In the genomic region with DNA sequence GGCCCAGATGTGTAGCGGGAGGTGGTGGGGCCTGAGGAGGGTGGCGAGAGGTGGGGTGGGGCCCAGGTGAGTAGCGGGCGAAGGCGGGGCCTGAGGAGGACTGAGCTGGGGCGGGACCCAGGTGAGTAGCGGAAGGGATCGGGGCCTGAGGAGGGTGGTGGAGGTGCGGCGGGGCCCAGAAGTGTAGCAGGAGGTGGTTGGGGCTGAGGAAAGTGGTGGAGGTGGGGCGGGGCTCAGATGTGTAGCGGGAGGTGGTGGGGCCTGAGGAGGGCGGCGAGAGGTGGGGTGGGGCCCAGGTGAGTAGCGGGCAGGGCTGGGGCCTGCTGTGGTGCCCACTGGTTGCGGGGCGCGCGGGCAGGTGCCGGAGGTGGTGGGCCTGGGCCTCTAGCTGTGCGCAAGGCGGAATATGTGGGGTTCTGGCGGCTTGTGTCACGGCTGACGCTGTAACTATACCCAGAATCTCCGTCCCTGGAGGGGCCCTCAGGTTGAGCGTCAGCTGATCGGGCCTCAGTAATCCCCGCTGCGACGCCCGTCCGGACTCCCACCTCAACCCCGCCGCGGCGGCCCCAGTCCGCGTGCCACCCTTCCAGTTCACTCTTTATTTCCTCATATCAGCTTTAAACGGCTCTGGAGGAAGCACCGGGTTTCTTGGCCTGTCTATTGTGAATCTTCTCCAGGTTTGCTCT, we compare ENCODE assay signal across 8 cellular contexts. TPM values are rescaled to one million over a fixed set of nuclear protein-coding genes. Genes with fewer than 3 reads are reported as not detected.
DNase-seq lines count a peak whose midpoint lies in the region; ATAC-seq, FAIRE-seq and TF ChIP-seq lines count a peak whose summit lies in the region.

No MANE protein-coding gene starts in this region.

- H2AFZ ChIP-seq in DND-41 (ENCODE audit: low read depth, low read length), result peak overlapping the region; percentile 98
- peak overlapping the region; percentile 74 for H2AFZ ChIP-seq in MM.1S (ENCODE audit: low read length)
- H2AFZ ChIP-seq in keratinocyte (ENCODE audit: control insufficient read depth, low read length), result peak overlapping the region; percentile 64

- no peaks in the 10 kb centered on the region for H3K9me3 Mint-ChIP-seq in stimulated activated memory B cell treated with anti-CD40 and anti-IgM and Interleukin-4, amounts not matched to agents 10 μg/mL and 1 μg/mL and 100 μg/mL, for 72 hours

- H3K9me2 ChIP-seq in MM.1S (replicated peaks; ENCODE audit: insufficient read depth, low read length), result no peaks in the 10 kb centered on the region

- peak; percentile 15 for DNase-seq in DND-41
- DNase-seq in MM.1S, result peak; percentile 21
- no peak for DNase-seq in body of pancreas
- no peak for DNase-seq in keratinocyte (ENCODE audit: low read depth, low spot score)
- no peak for DNase-seq in NCI-H226

- peak overlapping the region; percentile 94 for H3K27ac Mint-ChIP-seq in stimulated activated memory B cell treated with anti-CD40 and anti-IgM and Interleukin-4, amounts not matched to agents 10 μg/mL and 1 μg/mL and 100 μg/mL, for 72 hours

- peaks cover 3% of the 10 kb centered on the region; the same call in 1 of the 2 replicates for H4K20me1 ChIP-seq in DND-41 (ENCODE audit: insufficient read depth, low read length)
- H4K20me1 ChIP-seq in MM.1S (ENCODE audit: insufficient read depth, low read length), result no peaks in the 10 kb centered on the region
- no peaks in the 10 kb centered on the region for H4K20me1 ChIP-seq in keratinocyte (ENCODE audit: control insufficient read depth, extremely low read depth, insufficient read depth, low read length)

- peak overlapping the region; percentile 94; the same call in 1 of the 2 replicates for H3K27ac ChIP-seq in DND-41 (ENCODE audit: low read length)
- H3K27ac ChIP-seq in MM.1S (ENCODE audit: low read length), result peak overlapping the region; percentile 35; the same call in 1 of the 2 replicates
- peak overlapping the region; percentile 89 to 94 (median 92) for H3K27ac ChIP-seq in body of pancreas
- H3K27ac ChIP-seq in keratinocyte (ENCODE audit: control insufficient read depth, insufficient read depth, low read length), result peak overlapping the region; percentile 93

- no peaks in the 10 kb centered on the region for H3K9me1 ChIP-seq in keratinocyte (ENCODE audit: control insufficient read depth, extremely low read depth, insufficient read depth, low read length)

- H3K4me1 Mint-ChIP-seq in stimulated activated memory B cell treated with anti-CD40 and anti-IgM and Interleukin-4, amounts not matched to agents 10 μg/mL and 1 μg/mL and 100 μg/mL, for 72 hours, result peaks cover 23% of the 10 kb centered on the region

- H3K9ac ChIP-seq in DND-41 (ENCODE audit: low read depth, low read length) (peak overlapping the region; percentile 81), MM.1S (ENCODE audit: low read length) (peak overlapping the region; percentile 63), keratinocyte (ENCODE audit: control insufficient read depth, extremely low read depth, insufficient read depth, low read length) (peak overlapping the region; percentile 91)

- H3K27me3 Mint-ChIP-seq in stimulated activated memory B cell treated with anti-CD40 and anti-IgM and Interleukin-4, amounts not matched to agents 10 μg/mL and 1 μg/mL and 100 μg/mL, for 72 hours, result no peaks in the 10 kb centered on the region

- peaks cover 23% of the 10 kb centered on the region for H3K36me3 ChIP-seq in DND-41 (ENCODE audit: insufficient read depth, low read length)
- no peaks in the 10 kb centered on the region for H3K36me3 ChIP-seq in MM.1S (replicated peaks; ENCODE audit: insufficient read depth, low read length)
- peaks cover 0 to 6% of the 10 kb centered on the region in 2 donors for H3K36me3 ChIP-seq in body of pancreas (replicated peaks in 1 of 2; ENCODE audit: insufficient read depth in 1 of 2, low read depth in 2 of 2)
- peaks cover 9 to 15% of the 10 kb centered on the region in 2 experiments for H3K36me3 ChIP-seq in keratinocyte (ENCODE audit: control insufficient read depth in 2 of 2, extremely low read depth in 1 of 2, insufficient read depth in 2 of 2, low read length in 2 of 2)

- ATAC-seq in DND-41 (ENCODE audit: insufficient read depth, low read depth) (no peak; the same call in 2 of the 3 replicates), GM21515 (IDR thresholded peaks at IDR 0.05; ENCODE audit: unreplicated experiment) (peak; percentile 18), body of pancreas (no peak), GM21360 (IDR thresholded peaks at IDR 0.05; ENCODE audit: unreplicated experiment) (no peak)
- ATAC-seq in stimulated activated memory B cell treated with anti-CD40 and anti-IgM and Interleukin-4, amounts not matched to agents 10 μg/mL and 1 μg/mL and 100 μg/mL, for 72 hours, result no peak

- TF ChIP-seq CTCF in DND-41 (IDR thresholded peaks at IDR 0.05; ENCODE audit: borderline replicate concordance, extremely low read depth, low read length, poor library complexity, severe bottlenecking) (no peak), MM.1S (IDR thresholded peaks at IDR 0.05; ENCODE audit: low read length) (no peak), body of pancreas (IDR thresholded peaks at IDR 0.05) (no peak), keratinocyte (optimal IDR thresholded peaks at IDR 0.05 in 1 of 3, IDR thresholded peaks at IDR 0.05 in 1 of 3, conservative IDR thresholded peaks at IDR 0.05 in 1 of 3; ENCODE audit: extremely low read depth in 1 of 3, insufficient read depth in 2 of 3, low read length in 3 of 3) (no peak)

- peaks cover 41% of the 10 kb centered on the region for H3K4me1 ChIP-seq in DND-41 (ENCODE audit: insufficient read depth, low read length)
- peaks cover 13% of the 10 kb centered on the region for H3K4me1 ChIP-seq in MM.1S (ENCODE audit: low read length)
- peaks cover 26% of the 10 kb centered on the region for H3K4me1 ChIP-seq in body of pancreas
- peaks cover 9% of the 10 kb centered on the region for H3K4me1 ChIP-seq in keratinocyte (ENCODE audit: control insufficient read depth, extremely low read depth, insufficient read depth, low read length)

- peaks cover 14% of the 10 kb centered on the region for H3F3A ChIP-seq in MM.1S (ENCODE audit: insufficient read depth, low read length)

- peak overlapping the region; percentile 97 for H3K4me3 Mint-ChIP-seq in stimulated activated memory B cell treated with anti-CD40 and anti-IgM and Interleukin-4, amounts not matched to agents 10 μg/mL and 1 μg/mL and 100 μg/mL, for 72 hours

- intact Hi-C loops in body of pancreas (cut with DNase I), result no loop called here

- no peak for FAIRE-seq in keratinocyte (lab: Jason Lieb, UNC)

- H3K9me3 ChIP-seq in DND-41 (ENCODE audit: insufficient read depth, low read length, severe bottlenecking) (no peaks in the 10 kb centered on the region), MM.1S (replicated peaks; ENCODE audit: insufficient read depth, low read length) (no peaks in the 10 kb centered on the region), body of pancreas (no peaks in the 10 kb centered on the region), keratinocyte (ENCODE audit: control insufficient read depth, low read depth, low read length) (no peaks in the 10 kb centered on the region)

- H3K4me2 ChIP-seq in DND-41 (ENCODE audit: insufficient read depth, low read length), result peak overlapping the region; percentile 78
- H3K4me2 ChIP-seq in MM.1S (ENCODE audit: low read depth, low read length), result peak overlapping the region; percentile 85
- peak overlapping the region; percentile 74 for H3K4me2 ChIP-seq in keratinocyte (ENCODE audit: control insufficient read depth, extremely low read depth, insufficient read depth, low read depth, low read length)

- H3K27me3 ChIP-seq in DND-41 (ENCODE audit: insufficient read depth, low read length, poor library complexity), result no peaks in the 10 kb centered on the region
- H3K27me3 ChIP-seq in MM.1S (replicated peaks; ENCODE audit: insufficient read depth, low read length), result no peaks in the 10 kb centered on the region
- no peaks in the 10 kb centered on the region for H3K27me3 ChIP-seq in body of pancreas
- no peaks in the 10 kb centered on the region for H3K27me3 ChIP-seq in keratinocyte (ENCODE audit: control insufficient read depth, extremely low read depth, insufficient read depth, low read length)

- H3K79me2 ChIP-seq in DND-41 (ENCODE audit: insufficient read depth, low read length), result peaks cover 42% of the 10 kb centered on the region
- peaks cover 39% of the 10 kb centered on the region for H3K79me2 ChIP-seq in MM.1S (ENCODE audit: low read length)
- H3K79me2 ChIP-seq in keratinocyte (ENCODE audit: control insufficient read depth, insufficient read depth, low read length), result peaks cover 33% of the 10 kb centered on the region

- peak overlapping the region; percentile 91 to 96; a peak in 3 of 4 replicates for H3K4me3 ChIP-seq in DND-41 (ENCODE audit: low read depth in 1 of 2, low read length in 2 of 2)
- peak overlapping the region; percentile 86 for H3K4me3 ChIP-seq in MM.1S (ENCODE audit: low read length)
- peak overlapping the region; percentile 44 to 86 for H3K4me3 ChIP-seq in body of pancreas
- H3K4me3 ChIP-seq in keratinocyte (ENCODE audit: control insufficient read depth in 2 of 3, extremely low read depth in 1 of 3, insufficient read depth in 2 of 3, low read depth in 1 of 3, low read length in 3 of 3), result peak overlapping the region; percentile 53 to 84 (median 82)

- WGBS in body of pancreas, 2 donors, result 0 to 1% methylated on average over 27 to 41 of the region's 41 CpGs

- dilution Hi-C loops in keratinocyte (cut with MboI; ENCODE audit: extremely low pct_ligation_motif_present, low sequenced_read_pairs), result no loop called here

- peaks cover 17% of the 10 kb centered on the region for H3K36me3 Mint-ChIP-seq in stimulated activated memory B cell treated with anti-CD40 and anti-IgM and Interleukin-4, amounts not matched to agents 10 μg/mL and 1 μg/mL and 100 μg/mL, for 72 hours

- peak; percentile 54 to 93 (median 86) for TF ChIP-seq POLR2A in body of pancreas (IDR thresholded peaks at IDR 0.05)

RNA-seq across cellular contexts. Expression of a gene that starts 0.9 kb away (rescaled TPM):
- 10 to 100 TPM; 21.4 to 42.8 TPM for total RNA-seq in body of pancreas
- 189 to 347 TPM (median 265 TPM) in 3 replicates for polyA plus RNA-seq in keratinocyte
- 139 TPM for polyA plus RNA-seq in keratinocyte (2011; ENCODE audit: low read depth)
- polyA plus RNA-seq in keratinocyte (2011; cell fraction: cytosol; rRNA removed), result 282 and 428 TPM in 2 replicates
- 119 and 148 TPM in 2 replicates for polyA plus RNA-seq in keratinocyte (2011; cell fraction: nucleus; rRNA removed)
- polyA plus RNA-seq in keratinocyte (2012; ENCODE audit: low replicate concordance), result 200 and 212 TPM in 2 replicates
- 13.4 to 63.6 TPM (median 36.7 TPM) in 3 replicates for polyA minus RNA-seq in keratinocyte
- polyA minus RNA-seq in keratinocyte (2011; cell fraction: cytosol; rRNA and poly(A)+ RNA removed), result 74.1 TPM
- polyA minus RNA-seq in keratinocyte (2011; cell fraction: nucleus; rRNA and poly(A)+ RNA removed), result 13.5 and 28.2 TPM in 2 replicates

RNA-seq across cellular contexts. Expression of a gene that starts 7.6 kb away (rescaled TPM):
- 10 to 100 TPM; 18.5 to 36.8 TPM for total RNA-seq in body of pancreas
- 30.9 to 53.9 TPM (median 36.3 TPM) in 3 replicates for polyA plus RNA-seq in keratinocyte
- 7.9 TPM for polyA plus RNA-seq in keratinocyte (2011; ENCODE audit: low read depth)
- 29.2 and 37.1 TPM in 2 replicates for polyA plus RNA-seq in keratinocyte (2011; cell fraction: cytosol; rRNA removed)
- 66.2 and 74.2 TPM in 2 replicates for polyA plus RNA-seq in keratinocyte (2011; cell fraction: nucleus; rRNA removed)
- 12.3 and 37.3 TPM in 2 replicates for polyA plus RNA-seq in keratinocyte (2012; ENCODE audit: low replicate concordance)
- 18.4 to 33.0 TPM (median 31.0 TPM) in 3 replicates for polyA minus RNA-seq in keratinocyte
- 35.7 TPM for polyA minus RNA-seq in keratinocyte (2011; cell fraction: cytosol; rRNA and poly(A)+ RNA removed)
- polyA minus RNA-seq in keratinocyte (2011; cell fraction: nucleus; rRNA and poly(A)+ RNA removed), result 16.5 and 17.1 TPM in 2 replicates

RNA-seq across cellular contexts. Expression of a gene that starts 27.5 kb away (rescaled TPM):
- total RNA-seq in body of pancreas, result 10 to 100 TPM; 10.5 to 12.7 TPM
- polyA plus RNA-seq in keratinocyte, result 21.9 to 27.9 TPM (median 24.5 TPM) in 3 replicates
- 2.3 TPM for polyA plus RNA-seq in keratinocyte (2011; ENCODE audit: low read depth)
- polyA plus RNA-seq in keratinocyte (2011; cell fraction: cytosol; rRNA removed), result 24.8 and 29.9 TPM in 2 replicates
- polyA plus RNA-seq in keratinocyte (2011; cell fraction: nucleus; rRNA removed), result 9.5 and 11.9 TPM in 2 replicates
- 7.7 and 16.8 TPM in 2 replicates for polyA plus RNA-seq in keratinocyte (2012; ENCODE audit: low replicate concordance)
- 9.1 to 16.9 TPM (median 14.9 TPM) in 3 replicates for polyA minus RNA-seq in keratinocyte
- 5.8 TPM for polyA minus RNA-seq in keratinocyte (2011; cell fraction: cytosol; rRNA and poly(A)+ RNA removed)
- 1.7 and 2.9 TPM in 2 replicates for polyA minus RNA-seq in keratinocyte (2011; cell fraction: nucleus; rRNA and poly(A)+ RNA removed)

RNA-seq across cellular contexts. Expression of a gene that starts 29.8 kb away (rescaled TPM):
- 1 to 10 TPM; 2.6 to 3.9 TPM for total RNA-seq in body of pancreas
- 10.8 to 11.4 TPM (median 11.0 TPM) in 3 replicates for polyA plus RNA-seq in keratinocyte
- polyA plus RNA-seq in keratinocyte (2011; ENCODE audit: low read depth), result 0.49 TPM
- polyA plus RNA-seq in keratinocyte (2011; cell fraction: cytosol; rRNA removed), result 4.3 and 8.4 TPM in 2 replicates
- 10.3 and 12.9 TPM in 2 replicates for polyA plus RNA-seq in keratinocyte (2011; cell fraction: nucleus; rRNA removed)
- polyA plus RNA-seq in keratinocyte (2012; ENCODE audit: low replicate concordance), result 1.7 and 6.1 TPM in 2 replicates
- polyA minus RNA-seq in keratinocyte, result 22.0 to 24.4 TPM (median 23.3 TPM) in 3 replicates
- 3.6 TPM for polyA minus RNA-seq in keratinocyte (2011; cell fraction: cytosol; rRNA and poly(A)+ RNA removed)
- polyA minus RNA-seq in keratinocyte (2011; cell fraction: nucleus; rRNA and poly(A)+ RNA removed), result 6.9 and 16.8 TPM in 2 replicates

RNA-seq across cellular contexts. Expression of a gene that starts 46.1 kb away (rescaled TPM):
- not detected for total RNA-seq in body of pancreas
- polyA plus RNA-seq in keratinocyte, result 0.14 to 0.28 TPM (median 0.16 TPM) in 3 replicates
- not detected for polyA plus RNA-seq in keratinocyte (2011; ENCODE audit: low read depth)
- 0.09 and 0.21 TPM in 2 replicates for polyA plus RNA-seq in keratinocyte (2011; cell fraction: cytosol; rRNA removed)
- polyA plus RNA-seq in keratinocyte (2011; cell fraction: nucleus; rRNA removed), result 0.29 and 0.52 TPM in 2 replicates
- polyA plus RNA-seq in keratinocyte (2012; ENCODE audit: low replicate concordance), result 0.22 TPM in 1 of 2 replicates, not detected in the other
- not detected in 3 replicates for polyA minus RNA-seq in keratinocyte
- not detected for polyA minus RNA-seq in keratinocyte (2011; cell fraction: cytosol; rRNA and poly(A)+ RNA removed)
- not detected in 2 replicates for polyA minus RNA-seq in keratinocyte (2011; cell fraction: nucleus; rRNA and poly(A)+ RNA removed)

Comparison
In these comparisons a context has a peak if more than half of its experiments do, and no peak if none do; other contexts are left out.
1. DNase-seq: peak in DND-41 (single experiment) and MM.1S (single experiment); none in body of pancreas (0 of 4), keratinocyte (single experiment) and NCI-H226 (single experiment).
2. H3K27ac ChIP-seq: peak in every context shown above with its lines; median percentile 94 in DND-41; 93 in keratinocyte; 92 in body of pancreas; 35 in MM.1S.
3. Peak in every context shown above with its lines, with median percentiles within 50 percentile points of each other: H2AFZ ChIP-seq, H3K4me2 ChIP-seq, H3K4me3 ChIP-seq and H3K9ac ChIP-seq.